13 cellular contexts compared by ENCODE assay signal in the genomic region with DNA sequence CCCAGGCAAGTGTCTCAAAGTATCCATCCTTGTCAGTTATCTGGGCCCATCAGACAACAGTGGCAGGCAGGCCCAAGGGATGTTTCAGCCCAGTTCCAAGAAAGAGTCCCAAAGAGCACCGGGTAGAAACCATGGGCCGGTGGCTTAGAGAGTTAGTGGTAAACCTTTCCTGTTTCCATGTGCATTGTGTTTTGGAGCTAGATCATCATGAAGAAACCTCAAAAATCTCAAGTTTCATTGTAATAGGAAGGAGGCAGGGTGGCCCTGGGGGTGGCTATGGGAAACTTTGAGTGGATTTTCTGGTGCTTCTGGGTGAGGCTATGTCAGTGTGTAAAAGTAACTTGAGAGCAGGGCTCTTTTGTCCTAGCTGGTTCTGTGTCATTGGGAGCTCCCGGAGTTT.
A peak's percentile ranks its signal among the peaks of the same experiment; 100 is the strongest.
DNase-seq lines count a peak whose midpoint lies in the region; ATAC-seq and TF ChIP-seq lines count a peak whose summit lies in the region.
"Had no signal": no experiment of that assay in that cellular context is flagged by ENCODE, and none has a peak within 500 bp of the region (broad histone marks: within the 10 kb centered on the region; RNA-seq: fewer than 3 reads in every experiment).

No MANE protein-coding gene starts in this region.

- no peak overlapping the region for H3K4me3 ChIP-seq in fibroblast of lung (replicated peaks in 1 of 4; ENCODE audit: control extremely low read depth in 1 of 4, insufficient read depth in 1 of 4, low read depth in 3 of 4, low read length in 4 of 4)

- H4K20me1 ChIP-seq in fibroblast of lung (ENCODE audit: control insufficient read depth, extremely low read depth, insufficient read depth, low read length) = no peaks in the 10 kb centered on the region

- H3K9me3 ChIP-seq in fibroblast of lung (ENCODE audit: control insufficient read depth, insufficient read depth, low read depth, low read length) = no peaks in the 10 kb centered on the region

- peaks cover 7% of the 10 kb centered on the region for H3K79me2 ChIP-seq in fibroblast of lung (ENCODE audit: control insufficient read depth, insufficient read depth, low read length)

- peak overlapping the region; percentile 16 for H3K27ac Mint-ChIP-seq in type B pancreatic cell

- ATAC-seq in HG03025 (IDR thresholded peaks at IDR 0.05; ENCODE audit: low FRiP score, unreplicated experiment) = no peak
- ATAC-seq in GM19351 (IDR thresholded peaks at IDR 0.05; ENCODE audit: unreplicated experiment) = no peak
- ATAC-seq: Right ventricle myocardium inferior had no signal

- TF ChIP-seq CTCF in fibroblast of lung (conservative IDR thresholded peaks at IDR 0.05 in 1 of 2, IDR thresholded peaks at IDR 0.05 in 1 of 2; ENCODE audit: low read depth in 1 of 2, low read length in 2 of 2) (no peak), type B pancreatic cell (conservative IDR thresholded peaks at IDR 0.05) (no peak), GM20000 (IDR thresholded peaks at IDR 0.05; ENCODE audit: extremely low read depth, missing control alignments) (no peak)

- peaks cover 34% of the 10 kb centered on the region for H3K4me1 ChIP-seq in fibroblast of lung (ENCODE audit: control insufficient read depth, extremely low read depth, insufficient read depth, low read length)

- no peak overlapping the region for H3K9ac ChIP-seq in fibroblast of lung (ENCODE audit: insufficient read depth, low read length)

- H3K9me3 Mint-ChIP-seq in type B pancreatic cell = peaks cover 10% of the 10 kb centered on the region
- H3K9me3 Mint-ChIP-seq: central memory CD8-positive, alpha-beta T cell had no signal

- DNase-seq in stimulated activated CD4-positive, alpha-beta T cell treated with anti-CD3 and anti-CD28 coated beads, Interleukin-1b, Interleukin-23, amount 100 ng/mL, for 48 hours = peak; percentile 45
- DNase-seq in stimulated activated CD4-positive, alpha-beta T cell treated with anti-CD3 and anti-CD28 coated beads, Interleukin-4, amount 100 ng/mL, for 24 hours = no peak
- peak; percentile 53 to 69 for DNase-seq in activated CD4-positive, alpha-beta T cell treated with anti-CD3 and anti-CD28 coated beads, Interleukin-2, amount 50 U/mL, for 48 hours
- DNase-seq in fibroblast of lung (ENCODE audit: low read depth in 2 of 2) = peak in 1 of 2 donors; percentile 68
- no peak for DNase-seq in type B pancreatic cell (ENCODE audit: extremely low spot score, unreplicated experiment)
- DNase-seq in GM20000 (ENCODE audit: low spot score) = no peak
- DNase-seq: GOT3 had no signal

- H3K36me3 Mint-ChIP-seq in type B pancreatic cell = no peaks in the 10 kb centered on the region

- no peaks in the 10 kb centered on the region for H3K27me3 ChIP-seq in fibroblast of lung (ENCODE audit: control insufficient read depth, insufficient read depth, low read length)

- peaks cover 49% of the 10 kb centered on the region for H3K4me1 Mint-ChIP-seq in type B pancreatic cell (ENCODE audit: unreplicated experiment)

- H2AFZ ChIP-seq in fibroblast of lung (ENCODE audit: low read length) = no peak overlapping the region

- peak overlapping the region; percentile 33 for H3K27ac ChIP-seq in fibroblast of lung (ENCODE audit: insufficient read depth, low read length)

- H3K4me2 ChIP-seq in fibroblast of lung (ENCODE audit: extremely low read depth, insufficient read depth, low read length) = no peak overlapping the region

- no peaks in the 10 kb centered on the region for H3K36me3 ChIP-seq in fibroblast of lung (ENCODE audit: control insufficient read depth, insufficient read depth, low read length)

- no peak overlapping the region for H3K4me3 Mint-ChIP-seq in type B pancreatic cell
- H3K4me3 Mint-ChIP-seq: B cell; central memory CD8-positive, alpha-beta T cell; neural crest cell had no signal

- H3K27me3 Mint-ChIP-seq in type B pancreatic cell = peaks cover 9% of the 10 kb centered on the region
- H3K27me3 Mint-ChIP-seq: central memory CD8-positive, alpha-beta T cell had no signal

Comparison
In these comparisons a context has a peak if more than half of its experiments do, and no peak if none do; other contexts are left out.
1. DNase-seq: peak in stimulated activated CD4-positive, alpha-beta T cell treated with anti-CD3 and anti-CD28 coated beads, Interleukin-1b, Interleukin-23, amount 100 ng/mL, for 48 hours (single experiment) and activated CD4-positive, alpha-beta T cell treated with anti-CD3 and anti-CD28 coated beads, Interleukin-2, amount 50 U/mL, for 48 hours (2 of 2); none in stimulated activated CD4-positive, alpha-beta T cell treated with anti-CD3 and anti-CD28 coated beads, Interleukin-4, amount 100 ng/mL, for 24 hours (single experiment), type B pancreatic cell (single experiment) and GM20000 (single experiment).